In the genomic region with DNA sequence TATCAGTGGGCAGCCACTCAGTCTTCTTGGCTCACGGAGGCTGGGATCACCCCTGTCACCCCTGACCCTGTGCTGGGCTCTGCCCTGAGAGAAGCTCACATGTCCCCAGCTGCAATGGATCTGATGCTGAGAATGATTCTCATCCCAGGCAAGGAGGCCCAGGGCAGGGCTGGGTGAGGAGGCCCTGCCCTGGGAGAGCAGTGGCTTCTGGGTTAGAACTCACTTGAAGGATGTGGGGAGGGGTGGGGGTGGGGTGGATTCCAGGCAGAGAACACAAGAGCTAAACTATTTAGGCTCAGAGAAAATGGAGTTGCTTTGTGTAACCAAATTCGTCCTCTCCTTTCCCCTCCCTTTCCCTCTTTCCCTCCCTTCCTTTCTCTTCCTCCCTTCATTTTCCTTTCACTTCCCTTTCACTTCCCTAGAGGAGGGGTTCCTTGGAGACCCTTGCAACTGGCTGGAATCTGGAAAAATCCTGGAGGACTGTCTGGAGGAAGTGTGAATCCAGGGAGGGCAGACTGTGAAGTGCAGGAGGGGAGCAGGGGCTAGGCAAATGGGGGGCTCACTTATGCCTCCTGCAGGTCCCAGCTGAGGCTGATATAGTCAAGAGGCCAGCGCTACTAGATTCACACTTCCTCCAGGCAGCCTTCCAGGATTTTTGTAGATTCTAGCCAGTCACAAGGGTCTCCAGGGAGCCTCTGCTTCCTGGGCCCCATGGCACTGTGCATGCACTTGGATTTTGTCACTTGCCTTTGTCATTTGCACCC, we compare ENCODE assay signal across 32 cellular contexts. TPM values are rescaled to one million over a fixed set of nuclear protein-coding genes. Genes with fewer than 3 reads are reported as not detected.
"Had no signal": no experiment of that assay in that cellular context is flagged by ENCODE, and none has a peak within 500 bp of the region (broad histone marks: within the 10 kb centered on the region; RNA-seq: fewer than 3 reads in every experiment).

No MANE protein-coding gene starts in this region.

- H3K36me3 ChIP-seq: left lung, lower lobe of right lung, ovary, right lobe of liver, thoracic aorta, uterus had no signal

- H3K27ac Mint-ChIP-seq: activated B cell treated with CpG ODN at 0.5 μM for 24 hours; activated CD8-positive, alpha-beta memory T cell treated with anti-CD3 and anti-CD28 coated beads, Interleukin-2, amount 10 ng/mL, durations not matched to agents 7 days and 5 days; activated CD8-positive, alpha-beta T cell treated with anti-CD3 and anti-CD28 coated beads, Interleukin-2, amount 10 ng/mL, durations not matched to agents 7 days and 5 days; activated naive CD4-positive, alpha-beta T cell treated with anti-CD3 and anti-CD28 coated beads, Interleukin-2, amount 50 U/mL, for 72 hours; activated T-cell treated with anti-CD3 and anti-CD28 coated beads, Interleukin-2, amount 50 U/mL, for 72 hours; nephron; progenitor cell of endocrine pancreas; T-helper 17 cell had no signal

- DNase-seq: activated B cell treated with CpG ODN at 0.5 μM for 24 hours; activated CD4-positive, alpha-beta T cell treated with anti-CD3 and anti-CD28 coated beads, Interleukin-2, amount 50 U/mL, for 1 hour; activated CD8-positive, alpha-beta memory T cell treated with anti-CD3 and anti-CD28 coated beads, Interleukin-2, amount 10 ng/mL, durations not matched to agents 7 days and 5 days; activated CD8-positive, alpha-beta T cell treated with anti-CD3 and anti-CD28 coated beads, Interleukin-2, amount 10 ng/mL, durations not matched to agents 7 days and 5 days; activated naive CD4-positive, alpha-beta T cell; activated T-cell treated with anti-CD3 and anti-CD28 coated beads, Interleukin-2, amount 50 U/mL, for 72 hours; body of pancreas; cortex of kidney; foreskin fibroblast; head of caudate nucleus; hippocampal formation; left lung; lower lobe of right lung; mesenchymal stem cell; ovary; right lobe of liver; stimulated activated CD4-positive, alpha-beta T cell treated with anti-CD3 and anti-CD28 coated beads, Interleukin-12 subunit alpha, Interleukin-12 subunit beta, amount 100 ng/mL, for 4 hours; stimulated activated CD4-positive, alpha-beta T cell treated with anti-CD3 and anti-CD28 coated beads, Interleukin-4, amount 100 ng/mL, for 1 hour; stimulated activated naive CD8-positive, alpha-beta T cell treated with anti-CD3 and anti-CD28 coated beads, Interleukin-15, Interleukin-2, amounts not matched to agents 100 U/mL and 50 U/mL, for 24 hours; T-helper 17 cell; trophoblast cell; uterus had no signal

- H3K36me3 Mint-ChIP-seq: activated CD8-positive, alpha-beta memory T cell treated with anti-CD3 and anti-CD28 coated beads, Interleukin-2, amount 10 ng/mL, durations not matched to agents 7 days and 5 days; activated naive CD4-positive, alpha-beta T cell treated with anti-CD3 and anti-CD28 coated beads, Interleukin-2, amount 50 U/mL, for 72 hours had no signal

- H3K27ac ChIP-seq: body of pancreas, left lung, lower lobe of right lung, ovary, right lobe of liver, thoracic aorta, uterus had no signal

- H3K4me3 ChIP-seq: body of pancreas, left lung, lower lobe of right lung, ovary, right lobe of liver, thoracic aorta, uterus had no signal

- H3K4me3 Mint-ChIP-seq: activated B cell treated with CpG ODN at 0.5 μM for 24 hours; activated CD8-positive, alpha-beta memory T cell treated with anti-CD3 and anti-CD28 coated beads, Interleukin-2, amount 10 ng/mL, durations not matched to agents 7 days and 5 days; activated CD8-positive, alpha-beta T cell treated with anti-CD3 and anti-CD28 coated beads, Interleukin-2, amount 10 ng/mL, durations not matched to agents 7 days and 5 days; activated T-cell treated with anti-CD3 and anti-CD28 coated beads, Interleukin-2, amount 50 U/mL, for 72 hours; nephron; T-helper 17 cell had no signal

- H3K27me3 ChIP-seq: body of pancreas, ovary, right lobe of liver, uterus had no signal

- H3K4me1 Mint-ChIP-seq: activated B cell treated with CpG ODN at 0.5 μM for 24 hours; activated CD8-positive, alpha-beta memory T cell treated with anti-CD3 and anti-CD28 coated beads, Interleukin-2, amount 10 ng/mL, durations not matched to agents 7 days and 5 days had no signal

- H3K9me3 ChIP-seq: body of pancreas, left lung, lower lobe of right lung, ovary, right lobe of liver, thoracic aorta, uterus had no signal

- H3K27me3 Mint-ChIP-seq: activated CD8-positive, alpha-beta memory T cell treated with anti-CD3 and anti-CD28 coated beads, Interleukin-2, amount 10 ng/mL, durations not matched to agents 7 days and 5 days had no signal

- H3K4me1 ChIP-seq: body of pancreas, left lung, lower lobe of right lung, right lobe of liver, uterus had no signal

- H3K9me3 Mint-ChIP-seq: activated B cell treated with CpG ODN at 0.5 μM for 24 hours; activated naive CD4-positive, alpha-beta T cell treated with anti-CD3 and anti-CD28 coated beads, Interleukin-2, amount 50 U/mL, for 72 hours; activated T-cell treated with anti-CD3 and anti-CD28 coated beads, Interleukin-2, amount 50 U/mL, for 72 hours; nephron had no signal

- ATAC-seq: activated CD8-positive, alpha-beta memory T cell treated with anti-CD3 and anti-CD28 coated beads, Interleukin-2, amount 10 ng/mL, durations not matched to agents 7 days and 5 days; activated CD8-positive, alpha-beta T cell treated with anti-CD3 and anti-CD28 coated beads, Interleukin-2, amount 10 ng/mL, durations not matched to agents 7 days and 5 days; activated naive CD4-positive, alpha-beta T cell treated with anti-CD3 and anti-CD28 coated beads, Interleukin-2, amount 50 U/mL, for 72 hours; activated T-cell treated with anti-CD3 and anti-CD28 coated beads, Interleukin-2, amount 50 U/mL, for 72 hours; body of pancreas; esophagus mucosa; left lung; lower lobe of right lung; right lobe of liver; stimulated activated naive CD8-positive, alpha-beta T cell treated with anti-CD3 and anti-CD28 coated beads, Interleukin-15, Interleukin-2, amounts not matched to agents 100 U/mL and 50 U/mL, for 24 hours; T-helper 17 cell had no signal

RNA-seq across cellular contexts. Expression of gene IGSF21, which starts 47.0 kb away (rescaled TPM):
- total RNA-seq: activated B cell treated with CpG ODN at 0.5 μM for 24 hours; activated CD8-positive, alpha-beta memory T cell treated with anti-CD3 and anti-CD28 coated beads, Interleukin-2, amount 10 ng/mL, durations not matched to agents 7 days and 5 days; activated CD8-positive, alpha-beta T cell treated with anti-CD3 and anti-CD28 coated beads, Interleukin-2, amount 10 ng/mL, durations not matched to agents 7 days and 5 days; activated naive CD4-positive, alpha-beta T cell treated with anti-CD3 and anti-CD28 coated beads, Interleukin-2, amount 50 U/mL, for 72 hours; activated T-cell treated with anti-CD3 and anti-CD28 coated beads, Interleukin-2, amount 50 U/mL, for 72 hours; esophagus mucosa; kidney epithelial cell; mononuclear cell; myocyte; progenitor cell of endocrine pancreas; renal cortical epithelial cell; skeletal muscle tissue; T-helper 17 cell had no signal
